Comparison of ENCODE assay signal across 14 cellular contexts in genomic region chr19:2252481-2253105, GRCh38. TPM values are rescaled to one million over a fixed set of nuclear protein-coding genes. Genes with fewer than 3 reads are reported as not detected.
DNase-seq lines count a peak whose midpoint lies in the region; ATAC-seq lines count a peak whose summit lies in the region.
"Had no signal": no experiment of that assay in that cellular context is flagged by ENCODE, and none has a peak within 500 bp of the region (broad histone marks: within the 10 kb centered on the region; RNA-seq: fewer than 3 reads in every experiment).

No MANE protein-coding gene starts in this region.

- H3K27ac ChIP-seq in rectal smooth muscle tissue (ENCODE audit: low read depth, low read length) = no peak overlapping the region

- peaks cover 46% of the 10 kb centered on the region for H3K27me3 ChIP-seq in rectal smooth muscle tissue (ENCODE audit: control insufficient read depth, insufficient read depth, low read length)

- H3K27ac Mint-ChIP-seq in activated CD4-positive, alpha-beta T cell treated with anti-CD3 and anti-CD28 coated beads for 36 hours = no peak overlapping the region
- peak overlapping the region in 2 of 3 donors; percentile 86 to 92 for H3K27ac Mint-ChIP-seq in IgD-negative memory B cell
- peak overlapping the region in 1 of 2 donors; percentile 75 for H3K27ac Mint-ChIP-seq in effector memory CD8-positive, alpha-beta T cell

- peaks cover 4% of the 10 kb centered on the region for H3K27me3 Mint-ChIP-seq in activated CD4-positive, alpha-beta T cell treated with anti-CD3 and anti-CD28 coated beads for 36 hours
- peaks cover 5% of the 10 kb centered on the region for H3K27me3 Mint-ChIP-seq in IgD-negative memory B cell
- H3K27me3 Mint-ChIP-seq in effector memory CD8-positive, alpha-beta T cell = peaks cover 0 to 14% of the 10 kb centered on the region in 2 donors

- H3K4me3 ChIP-seq in rectal smooth muscle tissue (ENCODE audit: low read length) = peak overlapping the region; percentile 21

- DNase-seq in activated CD4-positive, alpha-beta T cell treated with anti-CD3 and anti-CD28 coated beads for 36 hours = no peak
- no peak for DNase-seq in activated CD4-positive, alpha-beta T cell treated with anti-CD3 and anti-CD28 coated beads for 4 hours
- no peak for DNase-seq in effector memory CD8-positive, alpha-beta T cell
- DNase-seq in H4 (ENCODE audit: low spot score) = no peak
- no peak for DNase-seq in central memory CD4-positive, alpha-beta T cell
- no peak for DNase-seq in NCI-H1048 (lab: John Stamatoyannopoulos, UW)
- DNase-seq: activated gamma-delta T cell, NCI-H1436 treated with DMSO at 0.1 percent for 48 hours had no signal

- intact Hi-C loops in activated CD4-positive, alpha-beta T cell treated with anti-CD3 and anti-CD28 coated beads for 36 hours (cut with DNase I, micrococcal nuclease) = loop anchor here (1.0 to 2.0 kb wide), 3 partner anchors 14 to 38 kb away; no protein-coding TSS in a partner anchor

- no peak overlapping the region for H3K9ac ChIP-seq in rectal smooth muscle tissue (ENCODE audit: low read length)

- H3K36me3 Mint-ChIP-seq in activated CD4-positive, alpha-beta T cell treated with anti-CD3 and anti-CD28 coated beads for 36 hours (ENCODE audit: low read depth) = peaks cover 3% of the 10 kb centered on the region
- no peaks in the 10 kb centered on the region for H3K36me3 Mint-ChIP-seq in IgD-negative memory B cell
- peaks cover 25% of the 10 kb centered on the region for H3K36me3 Mint-ChIP-seq in effector memory CD8-positive, alpha-beta T cell (ENCODE audit: insufficient read depth)

- H3K4me1 Mint-ChIP-seq in activated CD4-positive, alpha-beta T cell treated with anti-CD3 and anti-CD28 coated beads for 36 hours = peaks cover 16% of the 10 kb centered on the region
- H3K4me1 Mint-ChIP-seq in IgD-negative memory B cell = peaks cover 9 to 17% (median 14%) of the 10 kb centered on the region in 3 donors
- peaks cover 5 to 13% of the 10 kb centered on the region in 2 donors for H3K4me1 Mint-ChIP-seq in effector memory CD8-positive, alpha-beta T cell (ENCODE audit: low read depth in 2 of 2)

- no peaks in the 10 kb centered on the region for H3K4me1 ChIP-seq in rectal smooth muscle tissue (ENCODE audit: control insufficient read depth, insufficient read depth, low read length)

- H3K36me3 ChIP-seq in rectal smooth muscle tissue (ENCODE audit: control insufficient read depth, insufficient read depth, low read length) = peaks cover 6% of the 10 kb centered on the region

- CTCF ChIA-PET in activated CD4-positive, alpha-beta T cell treated with anti-CD3 and anti-CD28 coated beads for 36 hours (lab: Charles Lee) = interaction anchor here (0.7 to 1.7 kb wide), 4 partner anchors 13 to 140 kb away, joined by 3 to 6 read pairs (median 4); no protein-coding TSS in a partner anchor

- ATAC-seq in activated CD4-positive, alpha-beta T cell treated with anti-CD3 and anti-CD28 coated beads for 36 hours = no peak
- ATAC-seq in effector memory CD8-positive, alpha-beta T cell (replicated peaks) = no peak

- POLR2A ChIA-PET in activated CD4-positive, alpha-beta T cell treated with anti-CD3 and anti-CD28 coated beads for 36 hours (lab: Charles Lee) = no interaction called here

- H3K4me3 Mint-ChIP-seq in activated CD4-positive, alpha-beta T cell treated with anti-CD3 and anti-CD28 coated beads for 36 hours = peak overlapping the region; percentile 49
- H3K4me3 Mint-ChIP-seq in IgD-negative memory B cell = peak overlapping the region; percentile 76 to 89 (median 86)
- peak overlapping the region; percentile 81 to 83 for H3K4me3 Mint-ChIP-seq in effector memory CD8-positive, alpha-beta T cell

- H3K9me3 Mint-ChIP-seq in activated CD4-positive, alpha-beta T cell treated with anti-CD3 and anti-CD28 coated beads for 36 hours (ENCODE audit: low read depth) = no peaks in the 10 kb centered on the region
- no peaks in the 10 kb centered on the region for H3K9me3 Mint-ChIP-seq in IgD-negative memory B cell
- H3K9me3 Mint-ChIP-seq in effector memory CD8-positive, alpha-beta T cell = no peaks in the 10 kb centered on the region

RNA-seq across cellular contexts. Expression of gene AMH, which starts 3.5 kb away (rescaled TPM):
- total RNA-seq in activated CD4-positive, alpha-beta T cell treated with anti-CD3 and anti-CD28 coated beads for 36 hours = 1 to 10 TPM; 1.9 to 2.7 TPM
- polyA plus RNA-seq in IgD-negative memory B cell = 0.15 TPM
- 0.68 and 1.0 TPM in 2 replicates for total RNA-seq in H4 (2014; rRNA removed; shearing (Covaris generic))
- polyA plus RNA-seq: AG04450 had no signal

RNA-seq across cellular contexts. Expression of gene JSRP1, which starts 3.6 kb away (rescaled TPM):
- total RNA-seq in activated CD4-positive, alpha-beta T cell treated with anti-CD3 and anti-CD28 coated beads for 36 hours = under 1 TPM; 0.39 to 0.75 TPM
- 4.3 TPM for polyA plus RNA-seq in IgD-negative memory B cell
- total RNA-seq in H4 (2014; rRNA removed; shearing (Covaris generic)) = 0.66 TPM in 1 of 2 replicates, not detected in the other
- total RNA-seq: endothelial cell of umbilical vein, renal cortical epithelial cell had no signal
- polyA plus RNA-seq: AG04450, endothelial cell of umbilical vein, keratinocyte had no signal

RNA-seq across cellular contexts. Expression of gene SF3A2, which starts 16.0 kb away (rescaled TPM):
- 100 to 1,000 TPM; 146 to 192 TPM for total RNA-seq in activated CD4-positive, alpha-beta T cell treated with anti-CD3 and anti-CD28 coated beads for 36 hours
- polyA plus RNA-seq in IgD-negative memory B cell = 37.8 TPM
- 10.8 and 13.3 TPM in 2 replicates for total RNA-seq in H4 (2014; rRNA removed; shearing (Covaris generic))

RNA-seq across cellular contexts. Expression of gene PLEKHJ1, which starts 16.5 kb away (rescaled TPM):
- total RNA-seq in activated CD4-positive, alpha-beta T cell treated with anti-CD3 and anti-CD28 coated beads for 36 hours = 10 to 100 TPM; 38.4 to 61.8 TPM
- polyA plus RNA-seq in IgD-negative memory B cell = 163 TPM
- 45.1 and 50.8 TPM in 2 replicates for total RNA-seq in H4 (2014; rRNA removed; shearing (Covaris generic))

RNA-seq across cellular contexts. Expression of gene PEAK3, which starts 29.4 kb away (rescaled TPM):
- total RNA-seq in activated CD4-positive, alpha-beta T cell treated with anti-CD3 and anti-CD28 coated beads for 36 hours = not detected
- polyA plus RNA-seq in IgD-negative memory B cell = 0.26 TPM
- total RNA-seq in H4 (2014; rRNA removed; shearing (Covaris generic)) = 0.06 TPM in 1 of 2 replicates, not detected in the other
- total RNA-seq: endothelial cell of umbilical vein had no signal
- polyA plus RNA-seq: keratinocyte had no signal

Comparison
In these comparisons a context has a peak if more than half of its experiments do, and no peak if none do; other contexts are left out.
1. RNA of gene SF3A2, which starts 16.0 kb away (total RNA-seq): 146 to 192 TPM in activated CD4-positive, alpha-beta T cell treated with anti-CD3 and anti-CD28 coated beads for 36 hours; 10.8 to 13.3 TPM in H4; every median in the first group is over 10 times any median in the second.
2. Peak in every context shown above with its lines, with median percentiles within 50 percentile points of each other: H3K4me3 Mint-ChIP-seq.